20 cellular contexts compared by ENCODE assay signal in genomic region chr6:128246472-128246871, GRCh38.
DNase-seq lines count a peak whose midpoint lies in the region; ATAC-seq and TF ChIP-seq lines count a peak whose summit lies in the region.
"Had no signal": no experiment of that assay in that cellular context is flagged by ENCODE, and none has a peak within 500 bp of the region (broad histone marks: within the 10 kb centered on the region; RNA-seq: fewer than 3 reads in every experiment).

No MANE protein-coding gene starts in this region.

- H3K4me1 Mint-ChIP-seq in chondrocyte (ENCODE audit: low read depth), result peaks cover 22% of the 10 kb centered on the region

- no peak overlapping the region for H3K4me2 ChIP-seq in hepatocyte
- H3K4me2 ChIP-seq: KMS-11 had no signal

- peaks cover 44% of the 10 kb centered on the region for H3K79me2 ChIP-seq in hepatocyte

- no peaks in the 10 kb centered on the region for H3K9me3 ChIP-seq in hepatocyte (ENCODE audit: low read depth)
- no peaks in the 10 kb centered on the region for H3K9me3 ChIP-seq in upper lobe of right lung

- no peak overlapping the region for H3K27ac Mint-ChIP-seq in chondrocyte (ENCODE audit: unreplicated experiment)
- H3K27ac Mint-ChIP-seq: CD4-positive, alpha-beta memory T cell had no signal

- no peaks in the 10 kb centered on the region for H4K20me1 ChIP-seq in hepatocyte (ENCODE audit: insufficient read depth, poor library complexity, severe bottlenecking)

- no peaks in the 10 kb centered on the region for H3K36me3 Mint-ChIP-seq in chondrocyte (ENCODE audit: low read depth)
- H3K36me3 Mint-ChIP-seq: CD4-positive, alpha-beta memory T cell had no signal

- WGBS in hepatocyte (ENCODE audit: low lambda C conversion rate, missing lambda C conversion rate), result 77% methylated on average over 3 of the region's 3 CpGs

- no peaks in the 10 kb centered on the region for H3K27me3 Mint-ChIP-seq in chondrocyte (ENCODE audit: low read depth)
- H3K27me3 Mint-ChIP-seq: CD4-positive, alpha-beta memory T cell had no signal

- H2AFZ ChIP-seq in hepatocyte, result no peak overlapping the region

- no peaks in the 10 kb centered on the region for H3K27me3 ChIP-seq in hepatocyte
- H3K27me3 ChIP-seq in upper lobe of right lung, result no peaks in the 10 kb centered on the region

- DNase-seq in NCI-H146 (lab: John Stamatoyannopoulos, UW), result peak; percentile 22
- no peak for DNase-seq in NCI-H146 treated with DMSO at 0.1 percent for 48 hours (lab: John Stamatoyannopoulos, UW; ENCODE audit: unreplicated experiment)
- peak; percentile 87 for DNase-seq in NCI-H82 (lab: John Stamatoyannopoulos, UW)
- peak; percentile 6 for DNase-seq in hepatocyte (ENCODE audit: low spot score)
- DNase-seq in upper lobe of right lung, result no peak
- no peak for DNase-seq in chondrocyte (ENCODE audit: low spot score)
- DNase-seq in activated CD4-positive, CD25-positive, alpha-beta regulatory T cell (lab: John Stamatoyannopoulos, UW), result no peak
- DNase-seq: 8988T; Calu3; CD4-positive, alpha-beta memory T cell; DND-41; GDM1; HCEC 1CT; NCI-H1048; NCI-H1436 treated with DMSO at 0.1 percent for 48 hours; NCI-H345; RPMI8226 had no signal

- no peak for TF ChIP-seq CTCF in hepatocyte (IDR thresholded peaks at IDR 0.05; ENCODE audit: poor library complexity)
- TF ChIP-seq CTCF in upper lobe of right lung (IDR thresholded peaks at IDR 0.05), result no peak
- TF ChIP-seq CTCF in chondrocyte (IDR thresholded peaks at IDR 0.05), result no peak

- H3K4me3 Mint-ChIP-seq in chondrocyte (ENCODE audit: unreplicated experiment), result no peak overlapping the region
- H3K4me3 Mint-ChIP-seq: CD4-positive, alpha-beta memory T cell had no signal

- H3K27ac ChIP-seq in hepatocyte (peak overlapping the region; percentile 39), upper lobe of right lung (no peak overlapping the region)
- H3K27ac ChIP-seq: KMS-11 had no signal

- H3K4me3 ChIP-seq in hepatocyte (no peak overlapping the region), upper lobe of right lung (no peak overlapping the region)
- H3K4me3 ChIP-seq: GM12878 had no signal

- H3K9me2 ChIP-seq in hepatocyte (replicated peaks; ENCODE audit: insufficient read depth), result no peaks in the 10 kb centered on the region

- ATAC-seq in upper lobe of right lung, result peak; percentile 41
- no peak for ATAC-seq in HG02678 (IDR thresholded peaks at IDR 0.05; ENCODE audit: unreplicated experiment)
- ATAC-seq: GM12878 had no signal

- intact Hi-C loops in upper lobe of right lung (cut with DNase I), result no loop called here

- no peaks in the 10 kb centered on the region for H3K9me3 Mint-ChIP-seq in chondrocyte (ENCODE audit: low read depth)

- H3K36me3 ChIP-seq in hepatocyte (replicated peaks; ENCODE audit: insufficient read depth, low read depth) (no peaks in the 10 kb centered on the region), upper lobe of right lung (no peaks in the 10 kb centered on the region)

- H3K4me1 ChIP-seq in hepatocyte (ENCODE audit: insufficient read depth) (no peaks in the 10 kb centered on the region), upper lobe of right lung (no peaks in the 10 kb centered on the region)

Comparison
In these comparisons a context has a peak if more than half of its experiments do, and no peak if none do; other contexts are left out.
1. DNase-seq: peak in NCI-H146 (single experiment), NCI-H82 (single experiment) and hepatocyte (single experiment); none in NCI-H146 treated with DMSO at 0.1 percent for 48 hours (single experiment), upper lobe of right lung (single experiment), chondrocyte (single experiment) and activated CD4-positive, CD25-positive, alpha-beta regulatory T cell (0 of 4).